Comparison of ENCODE assay signal across 28 cellular contexts in the genomic region with DNA sequence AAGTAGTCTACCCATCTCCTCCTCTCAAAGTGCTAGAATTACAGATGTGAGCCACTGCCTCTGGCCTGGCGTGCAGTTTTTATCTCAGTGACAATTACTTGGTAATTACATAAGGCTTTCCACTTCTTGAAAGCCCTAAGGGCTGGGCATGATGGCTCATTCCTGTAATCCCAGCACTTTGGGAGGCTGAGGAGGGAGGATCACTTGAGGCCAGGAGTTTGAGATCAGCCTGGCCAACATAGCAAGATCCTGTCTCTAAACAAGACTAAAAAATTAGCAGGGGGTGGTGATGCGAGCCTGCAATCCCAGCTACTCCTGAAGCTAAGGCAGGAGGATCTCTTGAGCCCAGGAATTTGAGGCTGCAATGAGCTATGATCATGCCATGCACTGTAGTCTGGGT.
"Had no signal": no experiment of that assay in that cellular context is flagged by ENCODE, and none has a peak within 500 bp of the region (broad histone marks: within the 10 kb centered on the region; RNA-seq: fewer than 3 reads in every experiment).

No MANE protein-coding gene starts in this region.

- DNase-seq: stimulated activated CD4-positive, alpha-beta T cell treated with anti-CD3 and anti-CD28 coated beads, Interleukin-2, amount 100 ng/mL, for 48 hours; stimulated activated CD4-positive, alpha-beta T cell treated with anti-CD3 and anti-CD28 coated beads, Interleukin-4, amount 100 ng/mL, for 1 hour; stimulated activated CD4-positive, alpha-beta T cell treated with anti-CD3 and anti-CD28 coated beads, Interleukin-4, amount 100 ng/mL, for 24 hours; stimulated activated CD4-positive, alpha-beta T cell treated with anti-CD3 and anti-CD28 coated beads, Interleukin-4, amount 100 ng/mL, for 4 hours; stimulated activated naive B cell treated with anti-CD40 and anti-IgM and Interleukin-4, amounts not matched to agents 10 μg/mL and 1 μg/mL and 100 μg/mL, for 72 hours; stimulated activated naive CD4-positive, alpha-beta T cell; stimulated activated naive CD4-positive, alpha-beta T cell treated with Interleukin-2 at 50 U/mL for 16 hours; stimulated activated naive CD8-positive, alpha-beta T cell treated with anti-CD3 and anti-CD28 coated beads, Interleukin-15, amount 100 ng/mL, for 72 hours; stimulated activated naive CD8-positive, alpha-beta T cell treated with anti-CD3 and anti-CD28 coated beads, Interleukin-15, Interleukin-2, amounts not matched to agents 100 U/mL and 50 U/mL, for 24 hours; stomach; substantia nigra; testis; thyroid gland; tibial artery; transverse colon; trophoblast cell; upper lobe of left lung; upper lobe of right lung; uterus had no signal

- H3K9me3 ChIP-seq: stomach, suprapubic skin, testis, thoracic aorta, thyroid gland, tibial artery, tibial nerve, transverse colon, upper lobe of left lung, upper lobe of right lung, uterus, vagina had no signal

- FAIRE-seq: urothelium cell line had no signal

- H3K4me3 Mint-ChIP-seq: stimulated activated effector memory CD8-positive, alpha-beta T cell treated with anti-CD3 and anti-CD28 coated beads, Interleukin-12 subunit alpha, Interleukin-12 subunit beta, amount 100 ng/mL, for 72 hours; stimulated activated memory B cell treated with anti-CD40 and anti-IgM and Interleukin-4, amounts not matched to agents 10 μg/mL and 1 μg/mL and 100 μg/mL, for 72 hours; stimulated activated naive B cell treated with anti-CD40 and anti-IgM and Interleukin-4, amounts not matched to agents 10 μg/mL and 1 μg/mL and 100 μg/mL, for 72 hours; stimulated activated naive CD8-positive, alpha-beta T cell treated with anti-CD3 and anti-CD28 coated beads, Interleukin-15, amount 100 ng/mL, for 72 hours; stimulated activated naive CD8-positive, alpha-beta T cell treated with anti-CD3 and anti-CD28 coated beads, Interleukin-15, Interleukin-2, amounts not matched to agents 100 ng/mL and 50 ng/mL, for 24 hours; type B pancreatic cell had no signal

- H3K9me3 Mint-ChIP-seq: stimulated activated effector memory CD8-positive, alpha-beta T cell treated with anti-CD3 and anti-CD28 coated beads, Interleukin-12 subunit alpha, Interleukin-12 subunit beta, amount 100 ng/mL, for 72 hours; stimulated activated memory B cell treated with anti-CD40 and anti-IgM and Interleukin-4, amounts not matched to agents 10 μg/mL and 1 μg/mL and 100 μg/mL, for 72 hours; stimulated activated naive B cell treated with anti-CD40 and anti-IgM and Interleukin-4, amounts not matched to agents 10 μg/mL and 1 μg/mL and 100 μg/mL, for 72 hours; stimulated activated naive CD8-positive, alpha-beta T cell treated with anti-CD3 and anti-CD28 coated beads, Interleukin-15, amount 100 ng/mL, for 72 hours; stimulated activated naive CD8-positive, alpha-beta T cell treated with anti-CD3 and anti-CD28 coated beads, Interleukin-15, Interleukin-2, amounts not matched to agents 100 ng/mL and 50 ng/mL, for 24 hours; type B pancreatic cell had no signal

- H3K4me1 ChIP-seq: suprapubic skin, testis, thyroid gland, tibial artery, transverse colon, upper lobe of left lung, upper lobe of right lung, uterus, vagina had no signal

- H3K4me3 ChIP-seq: stomach, suprapubic skin, testis, thoracic aorta, thyroid gland, tibial artery, tibial nerve, transverse colon, upper lobe of left lung, upper lobe of right lung, uterus, vagina had no signal

- H3K27ac Mint-ChIP-seq: stimulated activated effector memory CD8-positive, alpha-beta T cell treated with anti-CD3 and anti-CD28 coated beads, Interleukin-12 subunit alpha, Interleukin-12 subunit beta, amount 100 ng/mL, for 72 hours; stimulated activated memory B cell treated with anti-CD40 and anti-IgM and Interleukin-4, amounts not matched to agents 10 μg/mL and 1 μg/mL and 100 μg/mL, for 72 hours; stimulated activated naive B cell treated with anti-CD40 and anti-IgM and Interleukin-4, amounts not matched to agents 10 μg/mL and 1 μg/mL and 100 μg/mL, for 72 hours; stimulated activated naive CD8-positive, alpha-beta T cell treated with anti-CD3 and anti-CD28 coated beads, Interleukin-15, amount 100 ng/mL, for 72 hours; stimulated activated naive CD8-positive, alpha-beta T cell treated with anti-CD3 and anti-CD28 coated beads, Interleukin-15, Interleukin-2, amounts not matched to agents 100 ng/mL and 50 ng/mL, for 24 hours; type B pancreatic cell had no signal

- H3K27ac ChIP-seq: stomach, suprapubic skin, testis, thoracic aorta, thyroid gland, tibial artery, tibial nerve, transverse colon, upper lobe of left lung, upper lobe of right lung, uterus, vagina had no signal

- H3K36me3 Mint-ChIP-seq: stimulated activated memory B cell treated with anti-CD40 and anti-IgM and Interleukin-4, amounts not matched to agents 10 μg/mL and 1 μg/mL and 100 μg/mL, for 72 hours; stimulated activated naive B cell treated with anti-CD40 and anti-IgM and Interleukin-4, amounts not matched to agents 10 μg/mL and 1 μg/mL and 100 μg/mL, for 72 hours; type B pancreatic cell had no signal

- H3K36me3 ChIP-seq: stomach, suprapubic skin, thoracic aorta, thyroid gland, tibial artery, tibial nerve, transverse colon, upper lobe of left lung, upper lobe of right lung, uterus, vagina had no signal

- H3K27me3 Mint-ChIP-seq: stimulated activated memory B cell treated with anti-CD40 and anti-IgM and Interleukin-4, amounts not matched to agents 10 μg/mL and 1 μg/mL and 100 μg/mL, for 72 hours; stimulated activated naive B cell treated with anti-CD40 and anti-IgM and Interleukin-4, amounts not matched to agents 10 μg/mL and 1 μg/mL and 100 μg/mL, for 72 hours; type B pancreatic cell had no signal

- ATAC-seq: stimulated activated effector memory CD8-positive, alpha-beta T cell treated with anti-CD3 and anti-CD28 coated beads, Interleukin-12 subunit alpha, Interleukin-12 subunit beta, amount 100 ng/mL, for 72 hours; stimulated activated memory B cell treated with anti-CD40 and anti-IgM and Interleukin-4, amounts not matched to agents 10 μg/mL and 1 μg/mL and 100 μg/mL, for 72 hours; stimulated activated naive B cell treated with anti-CD40 and anti-IgM and Interleukin-4, amounts not matched to agents 10 μg/mL and 1 μg/mL and 100 μg/mL, for 72 hours; stimulated activated naive CD8-positive, alpha-beta T cell treated with anti-CD3 and anti-CD28 coated beads, Interleukin-15, amount 100 ng/mL, for 72 hours; stimulated activated naive CD8-positive, alpha-beta T cell treated with anti-CD3 and anti-CD28 coated beads, Interleukin-15, Interleukin-2, amounts not matched to agents 100 U/mL and 50 U/mL, for 24 hours; upper lobe of right lung had no signal

- H3K27me3 ChIP-seq: stomach, suprapubic skin, testis, thyroid gland, tibial artery, tibial nerve, transverse colon, upper lobe of left lung, upper lobe of right lung, uterus, vagina had no signal
